11 cellular contexts compared by ENCODE assay signal in the genomic region with DNA sequence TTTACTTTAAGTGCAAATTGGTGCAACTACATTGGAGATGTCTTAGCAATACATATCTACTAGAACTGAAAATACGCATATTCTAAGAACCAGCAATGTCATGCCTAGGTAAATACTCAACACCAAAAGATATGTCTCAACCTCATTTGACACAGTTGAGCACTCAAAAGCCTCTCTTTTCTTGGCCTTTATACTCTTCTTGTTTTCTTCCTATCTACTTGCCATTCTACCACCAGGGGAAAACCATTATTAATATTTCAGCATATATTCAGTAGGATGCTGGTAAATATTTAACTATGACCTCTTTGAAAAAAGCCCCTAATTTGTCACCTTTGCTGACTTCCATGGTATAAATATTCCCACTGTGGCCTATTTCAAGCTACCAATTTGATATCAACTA.
"Had no signal": no experiment of that assay in that cellular context is flagged by ENCODE, and none has a peak within 500 bp of the region (broad histone marks: within the 10 kb centered on the region; RNA-seq: fewer than 3 reads in every experiment).

No MANE protein-coding gene starts in this region.

- DNase-seq: activated CD4-positive, alpha-beta T cell treated with anti-CD3 and anti-CD28 coated beads, Interleukin-2, amount 10 ng/mL, durations not matched to agents 7 days and 5 days; activated CD4-positive, CD25-positive, alpha-beta regulatory T cell; activated naive CD4-positive, alpha-beta T cell treated with anti-CD3 and anti-CD28 coated beads, Interleukin-2, amount 10 ng/mL, durations not matched to agents 7 days and 5 days; effector memory CD8-positive, alpha-beta T cell; head of caudate nucleus; mesendoderm; natural killer cell; stimulated activated CD4-positive, alpha-beta T cell treated with anti-CD3 and anti-CD28 coated beads, Interleukin-12 subunit alpha, Interleukin-12 subunit beta, amount 100 ng/mL, for 4 hours; thyroid gland; uterus had no signal

- ATAC-seq: effector memory CD8-positive, alpha-beta T cell; natural killer cell; stimulated activated memory B cell treated with anti-CD40 and anti-IgM and Interleukin-4, amounts not matched to agents 10 μg/mL and 1 μg/mL and 100 μg/mL, for 72 hours had no signal
